In genomic region chr7:46032353-46032752, GRCh38 we compare ENCODE assay signal across 22 cellular contexts.
DNase-seq lines count a peak whose midpoint lies in the region; FAIRE-seq and TF ChIP-seq lines count a peak whose summit lies in the region.
"Had no signal": no experiment of that assay in that cellular context is flagged by ENCODE, and none has a peak within 500 bp of the region (broad histone marks: within the 10 kb centered on the region; RNA-seq: fewer than 3 reads in every experiment).

No MANE protein-coding gene starts in this region.

- no peak overlapping the region for H3K4me2 ChIP-seq in mammary epithelial cell (ENCODE audit: insufficient read depth, low read depth, low read length)
- no peak overlapping the region for H3K4me2 ChIP-seq in keratinocyte (ENCODE audit: control insufficient read depth, extremely low read depth, insufficient read depth, low read depth, low read length)

- no peaks in the 10 kb centered on the region for H3K9me3 Mint-ChIP-seq in MCF 10A (ENCODE audit: unreplicated experiment)

- H4K20me1 ChIP-seq in mammary epithelial cell (ENCODE audit: insufficient read depth, low read length) (no peaks in the 10 kb centered on the region), keratinocyte (ENCODE audit: control insufficient read depth, extremely low read depth, insufficient read depth, low read length) (no peaks in the 10 kb centered on the region)

- no peak overlapping the region for H3K27ac Mint-ChIP-seq in MCF 10A (ENCODE audit: low read depth, unreplicated experiment)
- H3K27ac Mint-ChIP-seq: CD14-positive monocyte had no signal

- H3K9me1 ChIP-seq in keratinocyte (ENCODE audit: control insufficient read depth, extremely low read depth, insufficient read depth, low read length), result no peaks in the 10 kb centered on the region

- no TSS peak for BruUV-seq in MCF 10A (replicated peaks; lab: Mats Ljungman, UMichigan)
- BruUV-seq in mammary epithelial cell (replicated peaks; lab: Mats Ljungman, UMichigan), result no TSS peak

- H3K27me3 Mint-ChIP-seq in MCF 10A (ENCODE audit: insufficient read depth, unreplicated experiment), result no peaks in the 10 kb centered on the region

- H3K79me2 ChIP-seq in mammary epithelial cell (ENCODE audit: insufficient read depth, low read length) (no peaks in the 10 kb centered on the region), keratinocyte (ENCODE audit: control insufficient read depth, insufficient read depth, low read length) (no peaks in the 10 kb centered on the region)

- 87% methylated on average over 6 of the region's 6 CpGs for WGBS in mammary epithelial cell (ENCODE audit: low coverage, missing lambda C conversion rate)

- dilution Hi-C loops in mammary epithelial cell (cut with HindIII; ENCODE audit: low sequenced_read_pairs), result no loop called here
- dilution Hi-C loops in keratinocyte (cut with MboI; ENCODE audit: extremely low pct_ligation_motif_present, low sequenced_read_pairs), result no loop called here

- H3K27ac ChIP-seq in mammary epithelial cell (ENCODE audit: insufficient read depth, low read depth, low read length) (no peak overlapping the region), keratinocyte (ENCODE audit: control insufficient read depth, insufficient read depth, low read length) (no peak overlapping the region), colonic mucosa (no peak overlapping the region)
- H3K27ac ChIP-seq: 22Rv1 had no signal

- no peak overlapping the region for H2AFZ ChIP-seq in mammary epithelial cell (ENCODE audit: low read depth, low read length)
- no peak overlapping the region for H2AFZ ChIP-seq in keratinocyte (ENCODE audit: control insufficient read depth, low read length)

- H3K4me1 ChIP-seq in mammary epithelial cell (ENCODE audit: insufficient read depth, low read length), result peaks cover 16% of the 10 kb centered on the region
- H3K4me1 ChIP-seq in keratinocyte (ENCODE audit: control insufficient read depth, extremely low read depth, insufficient read depth, low read length), result peaks cover 12% of the 10 kb centered on the region
- no peaks in the 10 kb centered on the region for H3K4me1 ChIP-seq in colonic mucosa
- H3K4me1 ChIP-seq: BE2C had no signal

- H3K9ac ChIP-seq in mammary epithelial cell (ENCODE audit: insufficient read depth, low read length) (no peak overlapping the region), keratinocyte (ENCODE audit: control insufficient read depth, extremely low read depth, insufficient read depth, low read length) (no peak overlapping the region), colonic mucosa (ENCODE audit: low read depth in 2 of 2, low read length in 2 of 2) (no peak overlapping the region)

- H3K9me3 ChIP-seq in mammary epithelial cell (replicated peaks; ENCODE audit: insufficient read depth, low read length), result no peaks in the 10 kb centered on the region
- no peaks in the 10 kb centered on the region for H3K9me3 ChIP-seq in keratinocyte (ENCODE audit: control insufficient read depth, low read depth, low read length)
- no peaks in the 10 kb centered on the region for H3K9me3 ChIP-seq in colonic mucosa
- H3K9me3 ChIP-seq: BE2C had no signal

- in situ Hi-C loops in mammary epithelial cell (cut with MboI; ENCODE audit: low sequenced_read_pairs in 2 of 2), result no loop called here

- H3K4me3 ChIP-seq in mammary epithelial cell (replicated peaks in 1 of 3; ENCODE audit: insufficient read depth in 1 of 3, low read depth in 2 of 3, low read length in 3 of 3) (no peak overlapping the region), keratinocyte (ENCODE audit: control insufficient read depth in 2 of 3, extremely low read depth in 1 of 3, insufficient read depth in 2 of 3, low read depth in 1 of 3, low read length in 3 of 3) (no peak overlapping the region), colonic mucosa (no peak overlapping the region)

- TF ChIP-seq CTCF in MCF 10A (IDR thresholded peaks at IDR 0.05; ENCODE audit: unreplicated experiment) (no peak), mammary epithelial cell (conservative IDR thresholded peaks at IDR 0.05 in 1 of 2, IDR thresholded peaks at IDR 0.05 in 1 of 2; ENCODE audit: extremely low read depth in 1 of 2, insufficient read depth in 1 of 2, low read depth in 1 of 2, low read length in 2 of 2) (no peak), keratinocyte (optimal IDR thresholded peaks at IDR 0.05 in 1 of 3, IDR thresholded peaks at IDR 0.05 in 1 of 3, conservative IDR thresholded peaks at IDR 0.05 in 1 of 3; ENCODE audit: extremely low read depth in 1 of 3, insufficient read depth in 2 of 3, low read length in 3 of 3) (no peak), colonic mucosa (IDR thresholded peaks at IDR 0.05) (no peak)

- CTCF ChIA-PET in MCF 10A (lab: Yijun Ruan, JAX) (interaction anchor here (0.7 kb wide), 1 partner anchor 555 kb away, joined by 4 read pairs; no protein-coding TSS in a partner anchor), mammary epithelial cell (lab: Charles Lee; ENCODE audit: low non-redundant PET) (no interaction called here)

- no peaks in the 10 kb centered on the region for H3K4me1 Mint-ChIP-seq in MCF 10A (ENCODE audit: insufficient read depth, unreplicated experiment)
- H3K4me1 Mint-ChIP-seq: CD14-positive monocyte had no signal

- peak; percentile 20 for FAIRE-seq in keratinocyte (lab: Jason Lieb, UNC)
- FAIRE-seq: G401.6, H1 had no signal

- H3K36me3 ChIP-seq in mammary epithelial cell (ENCODE audit: insufficient read depth, low read length), result no peaks in the 10 kb centered on the region
- no peaks in the 10 kb centered on the region for H3K36me3 ChIP-seq in keratinocyte (ENCODE audit: control insufficient read depth in 2 of 2, extremely low read depth in 1 of 2, insufficient read depth in 2 of 2, low read length in 2 of 2)
- no peaks in the 10 kb centered on the region for H3K36me3 ChIP-seq in colonic mucosa
- H3K36me3 ChIP-seq: BE2C had no signal

- no peaks in the 10 kb centered on the region for H3K36me3 Mint-ChIP-seq in MCF 10A (ENCODE audit: insufficient read depth, unreplicated experiment)
- H3K36me3 Mint-ChIP-seq: CD14-positive monocyte had no signal

- intact Hi-C loops in MCF 10A (cut with micrococcal nuclease) (no loop called here), mammary epithelial cell (cut with micrococcal nuclease) (no loop called here), colonic mucosa (cut with DNase I) (no loop called here)

- peak; percentile 17 for DNase-seq in MCF 10A (ENCODE audit: unreplicated experiment)
- DNase-seq in mammary epithelial cell, result no peak
- DNase-seq in NCI-H226, result peak; percentile 1
- DNase-seq in keratinocyte (ENCODE audit: low read depth, low spot score), result no peak
- no peak for DNase-seq in colonic mucosa
- DNase-seq in DMS114 treated with DMSO at 0.1 percent for 48 hours (lab: John Stamatoyannopoulos, UW; ENCODE audit: unreplicated experiment), result no peak
- DNase-seq in medulla oblongata (ENCODE audit: extremely low spot score), result no peak
- no peak for DNase-seq in NCI-H446 (lab: John Stamatoyannopoulos, UW)
- DNase-seq: ACHN, BE2C, NCI-H1092 treated with DMSO at 0.1 percent for 48 hours, NCI-H1436 treated with DMSO at 0.1 percent for 48 hours, NCI-H187 treated with DMSO at 0.1 percent for 48 hours, NCI-H2171 treated with DMSO at 0.1 percent for 48 hours, NCI-H524 treated with DMSO at 0.1 percent for 48 hours, NCI-H774, Right ventricle myocardium superior, RPMI8226 had no signal

- H3K27me3 ChIP-seq in mammary epithelial cell (ENCODE audit: insufficient read depth, low read length) (no peaks in the 10 kb centered on the region), keratinocyte (ENCODE audit: control insufficient read depth, extremely low read depth, insufficient read depth, low read length) (no peaks in the 10 kb centered on the region), colonic mucosa (no peaks in the 10 kb centered on the region)
- H3K27me3 ChIP-seq: BE2C had no signal

- POLR2A ChIA-PET in MCF 10A (lab: Yijun Ruan, JAX), result no interaction called here

- no peak overlapping the region for H3K4me3 Mint-ChIP-seq in MCF 10A (ENCODE audit: unreplicated experiment)
- H3K4me3 Mint-ChIP-seq: CD14-positive monocyte had no signal

Comparison
In these comparisons a context has a peak if more than half of its experiments do, and no peak if none do; other contexts are left out.
1. DNase-seq: peak in MCF 10A (single experiment) and NCI-H226 (single experiment); none in mammary epithelial cell (single experiment), keratinocyte (single experiment), colonic mucosa (single experiment), DMS114 treated with DMSO at 0.1 percent for 48 hours (single experiment), medulla oblongata (single experiment) and NCI-H446 (0 of 2).